In the genomic region with DNA sequence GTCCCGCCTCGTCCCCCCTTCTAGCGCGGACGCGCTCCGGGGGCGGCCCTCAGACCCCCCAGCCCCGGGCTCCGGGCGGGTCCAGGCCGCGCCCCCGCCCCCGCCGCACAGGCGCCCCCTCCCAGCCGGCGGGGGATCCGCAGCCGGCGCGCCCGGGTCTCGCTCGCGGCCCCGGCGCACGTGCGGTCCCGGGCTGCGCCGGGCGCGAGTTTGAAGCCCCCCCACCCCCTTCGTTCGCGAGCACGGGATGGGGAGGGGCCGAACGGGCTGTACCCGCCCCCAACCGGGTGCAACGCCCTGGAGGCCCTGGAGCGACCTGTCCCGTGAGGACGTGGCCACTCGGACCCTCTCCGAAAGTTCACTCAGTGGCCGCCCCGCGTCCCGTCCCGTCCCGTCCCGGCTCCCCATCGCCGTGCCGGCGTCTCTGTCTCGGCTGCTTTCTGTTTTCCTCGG, we compare ENCODE assay signal across 8 cellular contexts. TPM values are rescaled to one million over a fixed set of nuclear protein-coding genes. Genes with fewer than 3 reads are reported as not detected.
A peak's percentile ranks its signal among the peaks of the same experiment; 100 is the strongest.
DNase-seq lines count a peak whose midpoint lies in the region; ATAC-seq and TF ChIP-seq lines count a peak whose summit lies in the region.

No MANE protein-coding gene starts in this region.

- H3K4me3 ChIP-seq in esophagus muscularis mucosa (peak overlapping the region; percentile 80 to 98 (median 90)), neural cell (ENCODE audit: low read length) (peak overlapping the region; percentile 92)

- no peak for TF ChIP-seq POLR2A in esophagus muscularis mucosa (IDR thresholded peaks at IDR 0.05; ENCODE audit: low read depth)

- H4K20me1 ChIP-seq in neural cell (ENCODE audit: insufficient read depth), result peaks cover 14% of the 10 kb centered on the region

- no peaks in the 10 kb centered on the region for H3K27me3 ChIP-seq in esophagus muscularis mucosa
- no peaks in the 10 kb centered on the region for H3K27me3 ChIP-seq in neural cell (ENCODE audit: insufficient read depth, low read depth, low read length)

- H3K9me3 ChIP-seq in esophagus muscularis mucosa (no peaks in the 10 kb centered on the region), neural cell (ENCODE audit: low read length) (no peaks in the 10 kb centered on the region)

- H3K27ac ChIP-seq in esophagus muscularis mucosa (replicated peaks in 1 of 4) (peak overlapping the region; percentile 83 to 92 (median 89)), neural cell (ENCODE audit: low read length) (peak overlapping the region; percentile 0)

- 2% methylated on average over 34 of the region's 63 CpGs for WGBS in esophagus muscularis mucosa

- H3K36me3 Mint-ChIP-seq in activated T-cell treated with anti-CD3 and anti-CD28 coated beads, Interleukin-2, amount 50 U/mL, for 24 hours (ENCODE audit: low read depth), result no peaks in the 10 kb centered on the region

- H3K4me1 Mint-ChIP-seq in activated T-cell treated with anti-CD3 and anti-CD28 coated beads, Interleukin-2, amount 50 U/mL, for 24 hours (ENCODE audit: low read depth), result peaks cover 19% of the 10 kb centered on the region

- TF ChIP-seq RAD21 in neural cell (conservative IDR thresholded peaks at IDR 0.05), result no peak

- TF ChIP-seq CTCF in esophagus muscularis mucosa (IDR thresholded peaks at IDR 0.05) (no peak), neural cell (IDR thresholded peaks at IDR 0.05; ENCODE audit: poor library complexity, severe bottlenecking) (no peak)

- no peaks in the 10 kb centered on the region for H3K36me3 ChIP-seq in esophagus muscularis mucosa
- no peaks in the 10 kb centered on the region for H3K36me3 ChIP-seq in neural cell (ENCODE audit: insufficient read depth, low read length)

- H3K9me2 ChIP-seq in neural cell (ENCODE audit: insufficient read depth, low read length), result no peaks in the 10 kb centered on the region

- peak; percentile 34 for ATAC-seq in SK-N-SH treated with all-trans-retinoic acid at 6 μM for 48 hours

- H3K4me1 ChIP-seq in esophagus muscularis mucosa, result peaks cover 12 to 66% (median 55%) of the 10 kb centered on the region in 4 donors

- peak overlapping the region; percentile 76 for H3K4me3 Mint-ChIP-seq in activated T-cell treated with anti-CD3 and anti-CD28 coated beads, Interleukin-2, amount 50 U/mL, for 24 hours

- no peaks in the 10 kb centered on the region for H3K9me3 Mint-ChIP-seq in activated T-cell treated with anti-CD3 and anti-CD28 coated beads, Interleukin-2, amount 50 U/mL, for 24 hours

- peak overlapping the region; percentile 70 for H3K9ac ChIP-seq in neural cell (ENCODE audit: low read length)

- no peaks in the 10 kb centered on the region for H3F3A ChIP-seq in neural cell (ENCODE audit: insufficient read depth, low read length, poor library complexity, severe bottlenecking)

- H3K79me2 ChIP-seq in neural cell (replicated peaks; ENCODE audit: insufficient read depth, low read length), result peaks cover 37% of the 10 kb centered on the region

- H3K27me3 Mint-ChIP-seq in activated T-cell treated with anti-CD3 and anti-CD28 coated beads, Interleukin-2, amount 50 U/mL, for 24 hours, result peaks cover 48% of the 10 kb centered on the region

- DNase-seq in activated T-cell treated with anti-CD3 and anti-CD28 coated beads, Interleukin-2, amount 50 U/mL, for 24 hours, result peak; percentile 42
- DNase-seq in activated T-cell treated with anti-CD3 and anti-CD28 coated beads for 4 hours (no peak), esophagus muscularis mucosa (ENCODE audit: extremely low spot score) (no peak), KG1 (lab: John Stamatoyannopoulos, UW) (no peak), activated gamma-delta T cell (lab: John Stamatoyannopoulos, UW) (no peak), NCI-H187 treated with DMSO at 0.1 percent for 48 hours (lab: John Stamatoyannopoulos, UW) (no peak)

- H2AFZ ChIP-seq in neural cell (ENCODE audit: low read depth, low read length), result no peak overlapping the region

- intact Hi-C loops in esophagus muscularis mucosa (cut with DNase I), result loop anchor here (10.0 kb wide), 1 partner anchor 403 kb away; a partner anchor contains a TSS

- TF ChIP-seq EP300 in esophagus muscularis mucosa (IDR thresholded peaks at IDR 0.05) (no peak), neural cell (conservative IDR thresholded peaks at IDR 0.05; ENCODE audit: poor library complexity, severe bottlenecking) (no peak)

- H3K4me2 ChIP-seq in neural cell (ENCODE audit: low read length), result peak overlapping the region; percentile 97

- peak overlapping the region; percentile 37 for H3K27ac Mint-ChIP-seq in activated T-cell treated with anti-CD3 and anti-CD28 coated beads, Interleukin-2, amount 50 U/mL, for 24 hours

TF ChIP-seq in SK-N-SH treated with all-trans-retinoic acid at 6 μM for 48 hours, 23 proteins besides CTCF, POLR2A, EP300 and RAD21 (continues in another document):
- no peak for TF ChIP-seq ARNTL (CRISPR knock-in tag; IDR thresholded peaks at IDR 0.05; ENCODE audit: borderline replicate concordance, low read depth)
- no peak for TF ChIP-seq TOX (CRISPR knock-in tag; IDR thresholded peaks at IDR 0.05; ENCODE audit: borderline replicate concordance)
- TF ChIP-seq CSDC2 (CRISPR knock-in tag; IDR thresholded peaks at IDR 0.05), result no peak
- TF ChIP-seq ZFP3 (CRISPR knock-in tag; IDR thresholded peaks at IDR 0.05), result no peak
- TF ChIP-seq RARB (CRISPR knock-in tag; IDR thresholded peaks at IDR 0.05), result no peak
- TF ChIP-seq ISL1 (CRISPR knock-in tag; IDR thresholded peaks at IDR 0.05), result no peak
- TF ChIP-seq, protein P1, sequence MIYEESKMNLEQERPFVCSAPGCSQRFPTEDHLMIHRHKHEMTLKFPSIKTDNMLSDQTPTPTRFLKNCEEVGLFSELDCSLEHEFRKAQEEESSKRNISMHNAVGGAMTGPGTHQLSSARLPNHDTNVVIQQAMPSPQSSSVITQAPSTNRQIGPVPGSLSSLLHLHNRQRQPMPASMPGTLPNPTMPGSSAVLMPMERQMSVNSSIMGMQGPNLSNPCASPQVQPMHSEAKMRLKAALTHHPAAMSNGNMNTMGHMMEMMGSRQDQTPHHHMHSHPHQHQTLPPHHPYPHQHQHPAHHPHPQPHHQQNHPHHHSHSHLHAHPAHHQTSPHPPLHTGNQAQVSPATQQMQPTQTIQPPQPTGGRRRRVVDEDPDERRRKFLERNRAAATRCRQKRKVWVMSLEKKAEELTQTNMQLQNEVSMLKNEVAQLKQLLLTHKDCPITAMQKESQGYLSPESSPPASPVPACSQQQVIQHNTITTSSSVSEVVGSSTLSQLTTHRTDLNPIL (CRISPR knock-in tag; IDR thresholded peaks at IDR 0.05; ENCODE audit: low read depth), result no peak
- TF ChIP-seq, protein P2, sequence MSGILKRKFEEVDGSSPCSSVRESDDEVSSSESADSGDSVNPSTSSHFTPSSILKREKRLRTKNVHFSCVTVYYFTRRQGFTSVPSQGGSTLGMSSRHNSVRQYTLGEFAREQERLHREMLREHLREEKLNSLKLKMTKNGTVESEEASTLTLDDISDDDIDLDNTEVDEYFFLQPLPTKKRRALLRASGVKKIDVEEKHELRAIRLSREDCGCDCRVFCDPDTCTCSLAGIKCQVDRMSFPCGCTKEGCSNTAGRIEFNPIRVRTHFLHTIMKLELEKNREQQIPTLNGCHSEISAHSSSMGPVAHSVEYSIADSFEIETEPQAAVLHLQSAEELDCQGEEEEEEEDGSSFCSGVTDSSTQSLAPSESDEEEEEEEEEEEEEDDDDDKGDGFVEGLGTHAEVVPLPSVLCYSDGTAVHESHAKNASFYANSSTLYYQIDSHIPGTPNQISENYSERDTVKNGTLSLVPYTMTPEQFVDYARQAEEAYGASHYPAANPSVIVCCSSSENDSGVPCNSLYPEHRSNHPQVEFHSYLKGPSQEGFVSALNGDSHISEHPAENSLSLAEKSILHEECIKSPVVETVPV (CRISPR knock-in tag; IDR thresholded peaks at IDR 0.05), result no peak

TF ChIP-seq in neural cell, 6 proteins besides CTCF, POLR2A, EP300 and RAD21:
- TF ChIP-seq POLR2AphosphoS5 (IDR thresholded peaks at IDR 0.05), result no peak
- peak; percentile 18 for TF ChIP-seq SMC3 (conservative IDR thresholded peaks at IDR 0.05; ENCODE audit: poor library complexity)
- TF ChIP-seq EZH2 (IDR thresholded peaks at IDR 0.05; ENCODE audit: borderline replicate concordance, insufficient read depth, low read length, poor library complexity, severe bottlenecking), result no peak
- TF ChIP-seq MXI1 (conservative IDR thresholded peaks at IDR 0.05; ENCODE audit: poor library complexity, severe bottlenecking), result peak; percentile 84
- TF ChIP-seq, protein P3, sequence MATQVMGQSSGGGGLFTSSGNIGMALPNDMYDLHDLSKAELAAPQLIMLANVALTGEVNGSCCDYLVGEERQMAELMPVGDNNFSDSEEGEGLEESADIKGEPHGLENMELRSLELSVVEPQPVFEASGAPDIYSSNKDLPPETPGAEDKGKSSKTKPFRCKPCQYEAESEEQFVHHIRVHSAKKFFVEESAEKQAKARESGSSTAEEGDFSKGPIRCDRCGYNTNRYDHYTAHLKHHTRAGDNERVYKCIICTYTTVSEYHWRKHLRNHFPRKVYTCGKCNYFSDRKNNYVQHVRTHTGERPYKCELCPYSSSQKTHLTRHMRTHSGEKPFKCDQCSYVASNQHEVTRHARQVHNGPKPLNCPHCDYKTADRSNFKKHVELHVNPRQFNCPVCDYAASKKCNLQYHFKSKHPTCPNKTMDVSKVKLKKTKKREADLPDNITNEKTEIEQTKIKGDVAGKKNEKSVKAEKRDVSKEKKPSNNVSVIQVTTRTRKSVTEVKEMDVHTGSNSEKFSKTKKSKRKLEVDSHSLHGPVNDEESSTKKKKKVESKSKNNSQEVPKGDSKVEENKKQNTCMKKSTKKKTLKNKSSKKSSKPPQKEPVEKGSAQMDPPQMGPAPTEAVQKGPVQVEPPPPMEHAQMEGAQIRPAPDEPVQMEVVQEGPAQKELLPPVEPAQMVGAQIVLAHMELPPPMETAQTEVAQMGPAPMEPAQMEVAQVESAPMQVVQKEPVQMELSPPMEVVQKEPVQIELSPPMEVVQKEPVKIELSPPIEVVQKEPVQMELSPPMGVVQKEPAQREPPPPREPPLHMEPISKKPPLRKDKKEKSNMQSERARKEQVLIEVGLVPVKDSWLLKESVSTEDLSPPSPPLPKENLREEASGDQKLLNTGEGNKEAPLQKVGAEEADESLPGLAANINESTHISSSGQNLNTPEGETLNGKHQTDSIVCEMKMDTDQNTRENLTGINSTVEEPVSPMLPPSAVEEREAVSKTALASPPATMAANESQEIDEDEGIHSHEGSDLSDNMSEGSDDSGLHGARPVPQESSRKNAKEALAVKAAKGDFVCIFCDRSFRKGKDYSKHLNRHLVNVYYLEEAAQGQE (IDR thresholded peaks at IDR 0.05; ENCODE audit: borderline replicate concordance), result no peak
- no peak for TF ChIP-seq TAF1 (IDR thresholded peaks at IDR 0.05; ENCODE audit: low read depth)

RNA-seq across cellular contexts. Expression of a gene that starts 0.8 kb away (rescaled TPM):
- total RNA-seq in esophagus muscularis mucosa, result 10 to 100 TPM; 33.8 to 84.2 (median 53.7) TPM
- 66.6 and 95.1 TPM in 2 replicates for polyA plus RNA-seq in neural cell
- 144 and 149 TPM in 2 replicates for polyA minus RNA-seq in neural cell
